8 cellular contexts compared by ENCODE assay signal in genomic region chr2:47402805-47403691, GRCh38. TPM values are rescaled to one million over a fixed set of nuclear protein-coding genes. Genes with fewer than 3 reads are reported as not detected.
DNase-seq lines count a peak whose midpoint lies in the region; ATAC-seq and FAIRE-seq lines count a peak whose summit lies in the region.

TSS of gene MSH2 (plus strand) at chr2:47403156. CDS start at chr2:47403192, 36 bp downstream.

- FAIRE-seq in HTR-8/SVneo (lab: Jason Lieb, UNC): peak; percentile 67

- peak within 1 kb of the TSS; percentile 88 for H3K4me3 ChIP-seq in effector memory CD4-positive, alpha-beta T cell (ENCODE audit: insufficient read depth, low read depth, low read length, poor library complexity, severe bottlenecking)

- no peaks in the 10 kb centered on the region for H3K9me3 ChIP-seq in effector memory CD4-positive, alpha-beta T cell (ENCODE audit: control insufficient read depth, low read length)

- DNase-seq in COLO829 (ENCODE audit: low spot score): peak; percentile 97
- DNase-seq in HTR-8/SVneo (ENCODE audit: insufficient read length, low spot score): peak; percentile 100
- DNase-seq in NOMO-1 treated with DMSO at 0.1 percent for 48 hours (lab: John Stamatoyannopoulos, UW; ENCODE audit: unreplicated experiment): peak; percentile 94
- DNase-seq in effector memory CD4-positive, alpha-beta T cell: peak; percentile 81 to 87 (median 85)
- peak; percentile 94 for DNase-seq in medulla oblongata (ENCODE audit: extremely low spot score)
- peak; percentile 89 to 93 (median 90) for DNase-seq in stimulated activated CD4-positive, alpha-beta T cell treated with anti-CD3 and anti-CD28 coated beads, TNF-alpha, amount 100 ng/mL, for 48 hours (ENCODE audit: low read depth in 3 of 3)

- peak; percentile 92 for ATAC-seq in GM21367 (IDR thresholded peaks at IDR 0.05; ENCODE audit: unreplicated experiment)

- POLR2A ChIA-PET in activated CD8-positive, alpha-beta memory T cell treated with anti-CD3 and anti-CD28 coated beads for 36 hours (lab: Charles Lee): interaction anchor here (0.5 to 1.1 kb wide), 5 partner anchors 16 to 380 kb away, joined by 3 to 5 read pairs (median 3); partner anchors contain the start of gene MSH6

- no peaks in the 10 kb centered on the region for H3K27me3 ChIP-seq in effector memory CD4-positive, alpha-beta T cell (replicated peaks; ENCODE audit: control insufficient read depth, insufficient read depth, low read length, poor library complexity, severe bottlenecking)

- CTCF ChIA-PET in activated CD8-positive, alpha-beta memory T cell treated with anti-CD3 and anti-CD28 coated beads for 36 hours (lab: Charles Lee): no interaction called here

- no peaks in the 10 kb centered on the region for H3K36me3 ChIP-seq in effector memory CD4-positive, alpha-beta T cell (ENCODE audit: control insufficient read depth, insufficient read depth, low read length)

- H3K4me1 ChIP-seq in effector memory CD4-positive, alpha-beta T cell (ENCODE audit: control insufficient read depth, insufficient read depth, low read length, poor library complexity, severe bottlenecking): peaks cover 13% of the 10 kb centered on the region

- peak within 1 kb of the TSS; percentile 57 for H3K27ac ChIP-seq in effector memory CD4-positive, alpha-beta T cell (ENCODE audit: insufficient read depth, low read length, poor library complexity, severe bottlenecking)

RNA-seq across cellular contexts. Expression of gene MSH2, which starts in this region (rescaled TPM):
- total RNA-seq in activated CD8-positive, alpha-beta memory T cell treated with anti-CD3 and anti-CD28 coated beads for 36 hours: 10 to 100 TPM; 62.6 to 63.1 TPM

Comparison
In these comparisons a context has a peak if more than half of its experiments do, and no peak if none do; other contexts are left out.
1. Peak in every context shown above with its lines: DNase-seq, ATAC-seq, H3K4me3 ChIP-seq and H3K27ac ChIP-seq.